1 cellular context compared by ENCODE assay signal in genomic region chr6:35483892-35484645, GRCh38.
TF ChIP-seq lines count a peak whose summit lies in the region.

No MANE protein-coding gene starts in this region.

TF ChIP-seq in K562, 482 proteins besides CTCF, POLR2A, EP300 and RAD21:
- TF ChIP-seq CBX3 (IDR thresholded peaks at IDR 0.05; ENCODE audit: borderline replicate concordance in 1 of 2, low read length in 2 of 2), result no peak
- TF ChIP-seq ZNF778 (CRISPR knock-in tag; IDR thresholded peaks at IDR 0.05), result no peak
- 0 out of 2 replicates have a peak, but pooled peaks have one; percentile 65 for TF ChIP-seq ZNF436 (CRISPR knock-in tag; IDR thresholded peaks at IDR 0.05)
- peak; percentile 56 for TF ChIP-seq RBM25 (IDR thresholded peaks at IDR 0.05; ENCODE audit: low read depth, low read length, severe bottlenecking)
- TF ChIP-seq BCOR (IDR thresholded peaks at IDR 0.05), result 0 out of 2 replicates have a peak, but pooled peaks have one; percentile 16
- TF ChIP-seq ZFP36 (IDR thresholded peaks at IDR 0.05; ENCODE audit: low read depth, low read length, partially characterized antibody), result peak; percentile 94
- TF ChIP-seq NFRKB (IDR thresholded peaks at IDR 0.05; ENCODE audit: low read depth), result no peak
